ENCODE assay signal across 8 cellular contexts in the genomic region with DNA sequence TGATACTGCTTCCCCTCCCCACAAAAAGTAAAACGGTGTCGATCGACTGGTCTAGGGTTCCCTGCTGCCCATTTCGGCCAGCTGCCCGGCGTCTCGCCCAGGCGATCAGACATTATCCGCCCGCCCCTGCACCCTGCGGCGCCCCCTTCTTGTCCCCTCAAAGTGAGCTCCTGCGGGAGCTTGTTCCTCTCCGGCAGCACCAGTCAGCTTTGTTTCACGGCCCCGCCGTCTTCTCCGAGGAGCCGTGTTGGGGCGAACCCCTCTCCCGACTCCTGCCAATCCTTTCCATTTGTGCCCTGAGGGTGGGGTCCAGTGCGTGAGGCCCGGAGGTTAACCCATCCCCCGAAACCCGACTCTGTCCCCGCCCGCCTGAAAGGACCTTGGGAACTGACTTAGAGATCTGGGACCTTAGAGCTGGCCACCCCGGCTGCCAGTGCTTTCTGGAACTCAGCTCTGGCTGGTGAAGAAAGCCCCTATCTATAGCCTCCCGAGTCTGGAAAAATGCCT. TPM values are rescaled to one million over a fixed set of nuclear protein-coding genes. Genes with fewer than 3 reads are reported as not detected.
DNase-seq lines count a peak whose midpoint lies in the region; ATAC-seq, FAIRE-seq and TF ChIP-seq lines count a peak whose summit lies in the region.

No MANE protein-coding gene starts in this region.

- peaks cover 18% of the 10 kb centered on the region for H3K4me1 ChIP-seq in A549

- TF ChIP-seq POLR2A in A549 (IDR thresholded peaks at IDR 0.05; ENCODE audit: low read length) (no peak), erythroblast (IDR thresholded peaks at IDR 0.05; ENCODE audit: low read length) (no peak)

- TF ChIP-seq EP300 in A549 (IDR thresholded peaks at IDR 0.05), result no peak

- H3K4me2 ChIP-seq in A549, result peak overlapping the region; percentile 94

- FAIRE-seq in A549 (lab: Jason Lieb, UNC), result no peak

- POLR2A ChIA-PET in A549 (lab: Yijun Ruan, JAX), result interaction anchor here (0.6 to 1.7 kb wide), 9 partner anchors 11 to 366 kb away, joined by 3 to 9 read pairs (median 4); a partner anchor contains a TSS

- no peak for TF ChIP-seq CTCF in A549 (IDR thresholded peaks at IDR 0.05)

- H3K27ac ChIP-seq in A549, result peak overlapping the region; percentile 91 to 98

- CTCF ChIA-PET in A549 (lab: Yijun Ruan, JAX), result interaction anchor here (0.7 to 2.0 kb wide), 8 partner anchors 10 to 215 kb away, joined by 3 to 16 read pairs (median 3); a partner anchor contains a TSS

- H3K4me3 ChIP-seq in A549, result peak overlapping the region; percentile 81

- no peak for TF ChIP-seq RAD21 in A549 (conservative IDR thresholded peaks at IDR 0.05 in 1 of 2, IDR thresholded peaks at IDR 0.05 in 1 of 2)

- ATAC-seq in A549 (peak; percentile 23 to 61; a peak in 5 of 6 replicates), GM19452 (IDR thresholded peaks at IDR 0.05; ENCODE audit: unreplicated experiment) (no peak)

- 2% methylated on average over 24 of the region's 29 CpGs for WGBS in A549 (ENCODE audit: missing lambda C conversion rate)

- DNase-seq in A549 (ENCODE audit: low read depth in 1 of 2, low spot score in 1 of 2) (peak; percentile 38 to 54), GM19238 (ENCODE audit: insufficient read length, low spot score) (peak; percentile 18), NCI-H748 treated with DMSO at 0.1 percent for 48 hours (lab: John Stamatoyannopoulos, UW) (peak; percentile 17), activated T-cell treated with anti-CD3 and anti-CD28 coated beads for 48 hours (ENCODE audit: low read depth) (peak; percentile 31), erythroblast (lab: John Stamatoyannopoulos, UW) (peak; percentile 82 to 88), midbrain (lab: John Stamatoyannopoulos, UW) (peak; percentile 36)
- peak in 4 of 6 experiments; percentile 31 to 69 (median 43) for DNase-seq in stimulated activated naive CD4-positive, alpha-beta T cell (lab: John Stamatoyannopoulos, UW)

- no peaks in the 10 kb centered on the region for H3K9me3 ChIP-seq in A549

TF ChIP-seq in A549, 52 proteins besides CTCF, POLR2A, EP300 and RAD21:
- no peak for TF ChIP-seq HOXA7 (CRISPR knock-in tag; IDR thresholded peaks at IDR 0.05)

RNA-seq across cellular contexts. Expression of a gene that starts 0.5 kb away (rescaled TPM):
- polyA plus RNA-seq in A549 (2011; rRNA removed) (60.1 and 104 TPM in 2 replicates), A549 (2017; fragmentation: RNase III; extraction: RNeasy Plus Mini Kit Qiagen cat#74134 plus additional on column Dnase treatment) (61.1 to 61.5 TPM (median 61.3 TPM) in 3 replicates)
- polyA plus RNA-seq in A549 (2012; cell fraction: cytosol; rRNA removed), result 18.8 and 19.3 TPM in 2 replicates
- 7.2 and 12.3 TPM in 2 replicates for polyA plus RNA-seq in A549 (2012; cell fraction: nucleus; rRNA removed)
- 11.1 and 15.8 TPM in 2 replicates for polyA minus RNA-seq in A549 (2011; rRNA and poly(A)+ RNA removed)

RNA-seq across cellular contexts. Expression of a gene that starts 4.9 kb away (rescaled TPM):
- 3.6 and 4.5 TPM in 2 replicates for polyA plus RNA-seq in A549 (2011; rRNA removed)
- polyA plus RNA-seq in A549 (2012; cell fraction: cytosol; rRNA removed), result 0.27 and 0.45 TPM in 2 replicates
- polyA plus RNA-seq in A549 (2012; cell fraction: nucleus; rRNA removed), result 0.22 TPM in 1 of 2 replicates, not detected in the other
- polyA plus RNA-seq in A549 (2017; fragmentation: RNase III; extraction: RNeasy Plus Mini Kit Qiagen cat#74134 plus additional on column Dnase treatment), result 0.90 to 1.5 TPM (median 1.1 TPM) in 3 replicates
- not detected in 2 replicates for polyA minus RNA-seq in A549 (2011; rRNA and poly(A)+ RNA removed)

RNA-seq across cellular contexts. Expression of a gene that starts 39.8 kb away (rescaled TPM):
- polyA plus RNA-seq in A549 (2011; rRNA removed) (42.4 and 49.9 TPM in 2 replicates), A549 (2017; fragmentation: RNase III; extraction: RNeasy Plus Mini Kit Qiagen cat#74134 plus additional on column Dnase treatment) (44.7 to 48.0 TPM (median 44.9 TPM) in 3 replicates)
- polyA plus RNA-seq in A549 (2012; cell fraction: cytosol; rRNA removed), result 29.8 and 37.9 TPM in 2 replicates
- polyA plus RNA-seq in A549 (2012; cell fraction: nucleus; rRNA removed), result 9.4 and 13.6 TPM in 2 replicates
- 8.5 and 9.5 TPM in 2 replicates for polyA minus RNA-seq in A549 (2011; rRNA and poly(A)+ RNA removed)

Comparison
In these comparisons a context has a peak if more than half of its experiments do, and no peak if none do; other contexts are left out.
1. DNase-seq: peak in every context shown above with its lines; median percentile 85 in erythroblast; 46 in A549; 43 in stimulated activated naive CD4-positive, alpha-beta T cell; 36 in midbrain; 31 in activated T-cell treated with anti-CD3 and anti-CD28 coated beads for 48 hours; 18 in GM19238; 17 in NCI-H748 treated with DMSO at 0.1 percent for 48 hours.